18 cellular contexts compared by ENCODE assay signal in genomic region chr19:45163156-45163555, GRCh38. TPM values are rescaled to one million over a fixed set of nuclear protein-coding genes. Genes with fewer than 3 reads are reported as not detected.
DNase-seq lines count a peak whose midpoint lies in the region; ATAC-seq and TF ChIP-seq lines count a peak whose summit lies in the region.
"Had no signal": no experiment of that assay in that cellular context is flagged by ENCODE, and none has a peak within 500 bp of the region (broad histone marks: within the 10 kb centered on the region; RNA-seq: fewer than 3 reads in every experiment).

No MANE protein-coding gene starts in this region.

- dilution Hi-C loops in mammary epithelial cell (cut with HindIII; ENCODE audit: low sequenced_read_pairs): no loop called here

- H3K9me3 ChIP-seq in right cardiac atrium (ENCODE audit: control insufficient read depth, low read length): no peaks in the 10 kb centered on the region
- no peaks in the 10 kb centered on the region for H3K9me3 ChIP-seq in mammary epithelial cell (replicated peaks; ENCODE audit: insufficient read depth, low read length)
- no peaks in the 10 kb centered on the region for H3K9me3 ChIP-seq in osteoblast (ENCODE audit: low read depth, low read length)
- H3K9me3 ChIP-seq in lower lobe of right lung: no peaks in the 10 kb centered on the region

- H3K27me3 ChIP-seq in right cardiac atrium (ENCODE audit: control insufficient read depth, insufficient read depth) (no peaks in the 10 kb centered on the region), mammary epithelial cell (ENCODE audit: insufficient read depth, low read length) (no peaks in the 10 kb centered on the region), osteoblast (ENCODE audit: insufficient read depth, low read length) (peaks cover 17% of the 10 kb centered on the region), lower lobe of right lung (ENCODE audit: low read depth) (peaks cover 35% of the 10 kb centered on the region)

- no peak overlapping the region for H3K4me3 ChIP-seq in right cardiac atrium (ENCODE audit: low read length)
- H3K4me3 ChIP-seq in mammary epithelial cell (replicated peaks in 1 of 3; ENCODE audit: insufficient read depth in 1 of 3, low read depth in 2 of 3, low read length in 3 of 3): no peak overlapping the region
- H3K4me3 ChIP-seq in osteoblast (ENCODE audit: insufficient read depth, low read length): no peak overlapping the region
- no peak overlapping the region for H3K4me3 ChIP-seq in lower lobe of right lung
- H3K4me3 ChIP-seq: GM23338 had no signal

- H3K4me1 ChIP-seq in right cardiac atrium (ENCODE audit: control insufficient read depth, insufficient read depth, low read length) (peaks cover 3% of the 10 kb centered on the region), mammary epithelial cell (ENCODE audit: insufficient read depth, low read length) (peaks cover 55% of the 10 kb centered on the region), osteoblast (ENCODE audit: insufficient read depth, low read length) (peaks cover 8% of the 10 kb centered on the region), lower lobe of right lung (peaks cover 20% of the 10 kb centered on the region)

- H3K27ac ChIP-seq in right cardiac atrium (ENCODE audit: low read length): no peak overlapping the region
- H3K27ac ChIP-seq in mammary epithelial cell (ENCODE audit: insufficient read depth, low read depth, low read length): no peak overlapping the region
- H3K27ac ChIP-seq in osteoblast (ENCODE audit: low read depth, low read length): no peak overlapping the region
- no peak overlapping the region for H3K27ac ChIP-seq in lower lobe of right lung
- H3K27ac ChIP-seq: 22Rv1 had no signal

- H3K4me2 ChIP-seq in mammary epithelial cell (ENCODE audit: insufficient read depth, low read depth, low read length): peak overlapping the region; percentile 79
- no peak overlapping the region for H3K4me2 ChIP-seq in osteoblast (ENCODE audit: insufficient read depth, low read length)
- H3K4me2 ChIP-seq: GM23338 had no signal

- in situ Hi-C loops in mammary epithelial cell (cut with MboI; ENCODE audit: low sequenced_read_pairs in 2 of 2): no loop called here

- CTCF ChIA-PET in mammary epithelial cell (lab: Charles Lee; ENCODE audit: low non-redundant PET): no interaction called here

- peak; percentile 43 for DNase-seq in Right ventricle myocardium inferior (ENCODE audit: missing footprints)
- no peak for DNase-seq in right cardiac atrium
- DNase-seq in mammary epithelial cell: peak; percentile 35
- peak; percentile 80 for DNase-seq in osteoblast (ENCODE audit: insufficient read length, low spot score, missing footprints)
- no peak for DNase-seq in HT-29 (ENCODE audit: low spot score)
- DNase-seq in lower lobe of right lung: no peak
- DNase-seq in HK-2 (ENCODE audit: unreplicated experiment): no peak
- DNase-seq: CD4-positive, CD25-positive, alpha-beta regulatory T cell; COR-L47; DND-41; NCI-H1417 treated with DMSO at 0.1 percent for 48 hours; NCI-H187 treated with DMSO at 0.1 percent for 48 hours; NCI-H2227 treated with DMSO at 0.1 percent for 48 hours; NCI-H524 had no signal

- no TSS peak for BruUV-seq in mammary epithelial cell (replicated peaks; lab: Mats Ljungman, UMichigan)

- intact Hi-C loops in Right ventricle myocardium inferior (cut with DNase I): no loop called here
- intact Hi-C loops in right cardiac atrium (cut with DNase I): no loop called here
- intact Hi-C loops in mammary epithelial cell (cut with micrococcal nuclease): no loop called here
- intact Hi-C loops in lower lobe of right lung (cut with DNase I): no loop called here

- H3K36me3 ChIP-seq in mammary epithelial cell (ENCODE audit: insufficient read depth, low read length) (no peaks in the 10 kb centered on the region), osteoblast (ENCODE audit: insufficient read depth, low read length) (no peaks in the 10 kb centered on the region), lower lobe of right lung (no peaks in the 10 kb centered on the region)

- no peaks in the 10 kb centered on the region for H4K20me1 ChIP-seq in mammary epithelial cell (ENCODE audit: insufficient read depth, low read length)
- H4K20me1 ChIP-seq in osteoblast (ENCODE audit: insufficient read depth, low read length): no peaks in the 10 kb centered on the region

- H3K79me2 ChIP-seq in mammary epithelial cell (ENCODE audit: insufficient read depth, low read length): no peaks in the 10 kb centered on the region
- no peaks in the 10 kb centered on the region for H3K79me2 ChIP-seq in osteoblast (ENCODE audit: insufficient read depth, low read length)

- H2AFZ ChIP-seq in mammary epithelial cell (ENCODE audit: low read depth, low read length): peak overlapping the region; percentile 75
- H2AFZ ChIP-seq in osteoblast (ENCODE audit: low read length): no peak overlapping the region
- H2AFZ ChIP-seq: GM23338 had no signal

- ATAC-seq in Right ventricle myocardium inferior (no peak), right cardiac atrium (no peak), lower lobe of right lung (no peak), GM18867 (IDR thresholded peaks at IDR 0.05; ENCODE audit: unreplicated experiment) (no peak)
- ATAC-seq: GM23338, HCT116 had no signal

- WGBS in right cardiac atrium: 86% methylated on average over 17 of the region's 17 CpGs
- 10% methylated on average over 14 of the region's 17 CpGs for WGBS in mammary epithelial cell (ENCODE audit: low coverage, missing lambda C conversion rate)

- no peak overlapping the region for H3K9ac ChIP-seq in mammary epithelial cell (ENCODE audit: insufficient read depth, low read length)

- no peak for TF ChIP-seq CTCF in mammary epithelial cell (conservative IDR thresholded peaks at IDR 0.05 in 1 of 2, IDR thresholded peaks at IDR 0.05 in 1 of 2; ENCODE audit: extremely low read depth in 1 of 2, insufficient read depth in 1 of 2, low read depth in 1 of 2, low read length in 2 of 2)
- TF ChIP-seq CTCF in osteoblast (IDR thresholded peaks at IDR 0.05; ENCODE audit: extremely low read depth, low read depth, low read length): no peak
- no peak for TF ChIP-seq CTCF in lower lobe of right lung (IDR thresholded peaks at IDR 0.05)

RNA-seq across cellular contexts. Expression of gene NKPD1, which starts 2.4 kb away (rescaled TPM):
- total RNA-seq in Right ventricle myocardium inferior (not detected), right cardiac atrium (under 1 TPM in 1 of 4 donors, not detected in 3; 0.06 TPM), mammary epithelial cell (1 to 10 TPM in 1 of 2 donors, under 1 TPM in 1; 0.92 to 1.8 TPM), osteoblast (0.29 TPM in 1 of 2 replicates, not detected in the other), lower lobe of right lung (not detected)
- polyA plus RNA-seq in right cardiac atrium (0.07 TPM), mammary epithelial cell (0.79 TPM)
- 2.8 TPM for polyA minus RNA-seq in mammary epithelial cell
- 1.4 and 6.7 TPM in 2 replicates for total RNA-seq in HT-29 (2014; rRNA removed; shearing (Covaris generic))

RNA-seq across cellular contexts. Expression of gene TRAPPC6A, which starts 14.9 kb away (rescaled TPM):
- total RNA-seq in Right ventricle myocardium inferior (14.2 TPM), right cardiac atrium (10 to 100 TPM; 15.2 to 19.4 (median 17.2) TPM), mammary epithelial cell (1 to 10 TPM; 7.0 to 9.7 TPM), osteoblast (13.8 and 17.4 TPM in 2 replicates), lower lobe of right lung (18.4 TPM)
- polyA plus RNA-seq in right cardiac atrium (26.5 TPM), mammary epithelial cell (14.2 TPM)
- polyA minus RNA-seq in mammary epithelial cell: 3.2 TPM
- 34.2 and 51.1 TPM in 2 replicates for total RNA-seq in HT-29 (2014; rRNA removed; shearing (Covaris generic))

RNA-seq across cellular contexts. Expression of gene BLOC1S3, which starts 15.4 kb away (rescaled TPM):
- total RNA-seq in Right ventricle myocardium inferior (5.2 TPM), right cardiac atrium (1 to 10 TPM; 3.8 to 8.2 (median 6.2) TPM), mammary epithelial cell (10 to 100 TPM in 1 of 2 donors, 1 to 10 TPM in 1; 7.8 to 14.4 TPM), osteoblast (7.2 and 10.0 TPM in 2 replicates), lower lobe of right lung (15.9 TPM)
- polyA plus RNA-seq in right cardiac atrium (2.4 TPM), mammary epithelial cell (7.3 TPM)
- polyA minus RNA-seq in mammary epithelial cell: 14.7 TPM
- total RNA-seq in HT-29 (2014; rRNA removed; shearing (Covaris generic)): 13.7 and 21.5 TPM in 2 replicates

Comparison
In these comparisons a context has a peak if more than half of its experiments do, and no peak if none do; other contexts are left out.
1. DNase-seq: peak in Right ventricle myocardium inferior (single experiment), mammary epithelial cell (single experiment) and osteoblast (single experiment); none in right cardiac atrium (0 of 3), HT-29 (single experiment), lower lobe of right lung (single experiment) and HK-2 (single experiment).